Comparison of ENCODE assay signal across 31 cellular contexts in the genomic region with DNA sequence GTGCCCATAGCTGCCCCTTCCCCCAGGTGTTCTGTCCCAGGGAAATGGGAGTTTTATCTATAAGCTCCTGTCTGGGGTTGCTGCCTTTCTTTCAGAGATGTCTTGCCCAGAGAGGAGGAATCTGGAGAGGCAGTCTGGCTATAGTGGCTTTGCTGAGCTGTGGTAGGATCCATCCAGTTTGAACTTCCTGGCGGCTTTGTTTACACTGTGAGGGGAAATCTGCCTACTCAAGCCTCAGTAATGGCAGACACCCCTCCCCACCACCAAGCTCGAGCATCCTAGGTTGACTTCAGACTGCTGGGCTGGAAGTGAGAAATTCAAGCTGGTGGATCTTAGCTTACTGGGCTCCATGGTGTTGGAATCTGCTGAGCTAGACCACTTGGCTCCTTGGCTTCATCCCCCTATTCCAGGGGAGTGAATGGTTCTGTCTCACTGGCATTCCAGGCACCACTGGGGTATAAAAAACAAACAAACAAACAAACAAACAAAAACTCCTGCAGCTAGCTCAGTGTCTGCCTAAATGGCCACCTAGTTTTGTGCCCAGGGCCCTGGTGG.
"Had no signal": no experiment of that assay in that cellular context is flagged by ENCODE, and none has a peak within 500 bp of the region (broad histone marks: within the 10 kb centered on the region; RNA-seq: fewer than 3 reads in every experiment).

No MANE protein-coding gene starts in this region.

- ATAC-seq: activated CD4-positive, alpha-beta T cell treated with anti-CD3 and anti-CD28 coated beads for 36 hours; activated CD8-positive, alpha-beta memory T cell treated with anti-CD3 and anti-CD28 coated beads, Interleukin-2, amount 10 ng/mL, durations not matched to agents 7 days and 5 days; activated CD8-positive, alpha-beta T cell treated with anti-CD3 and anti-CD28 coated beads, Interleukin-2, amount 10 ng/mL, durations not matched to agents 7 days and 5 days; activated naive CD8-positive, alpha-beta T cell treated with anti-CD3 and anti-CD28 coated beads, Interleukin-2, amount 50 U/mL, for 24 hours; activated T-helper 17 cell treated with anti-CD3 and anti-CD28 coated beads, Interleukin-2, amount 50 U/mL, for 72 hours; body of pancreas; effector memory CD8-positive, alpha-beta T cell; foreskin keratinocyte; gastrocnemius medialis had no signal

- DNase-seq: activated CD4-positive, alpha-beta memory T cell treated with anti-CD3 and anti-CD28 coated beads for 36 hours; activated CD4-positive, alpha-beta T cell treated with anti-CD3 and anti-CD28 coated beads for 36 hours; activated CD4-positive, alpha-beta T cell treated with anti-CD3 and anti-CD28 coated beads, Interleukin-2, amount 10 ng/mL, durations not matched to agents 24 days and 14 days; activated CD4-positive, CD25-positive, alpha-beta regulatory T cell; activated CD4-positive, CD25-positive, alpha-beta regulatory T cell treated with anti-CD3 and anti-CD28 coated beads, Interleukin-2, amount 50 U/mL, for 72 hours; activated CD8-positive, alpha-beta memory T cell treated with anti-CD3 and anti-CD28 coated beads, Interleukin-2, amount 10 ng/mL, durations not matched to agents 7 days and 5 days; activated CD8-positive, alpha-beta memory T cell treated with anti-CD3 and anti-CD28 coated beads, Interleukin-2, amount 50 U/mL, for 4 hours; activated CD8-positive, alpha-beta T cell treated with anti-CD3 and anti-CD28 coated beads, Interleukin-2, amount 10 ng/mL, durations not matched to agents 7 days and 5 days; activated effector memory CD4-positive, alpha-beta T cell treated with Interleukin-2 at 50 U/mL for 16 hours; activated gamma-delta T cell treated with Interleukin-2 at 50 U/mL for 16 hours; activated naive CD4-positive, alpha-beta T cell treated with anti-CD3 and anti-CD28 coated beads for 36 hours; activated naive CD8-positive, alpha-beta T cell treated with anti-CD3 and anti-CD28 coated beads for 36 hours; activated naive CD8-positive, alpha-beta T cell treated with anti-CD3 and anti-CD28 coated beads, Interleukin-2, amount 50 U/mL, for 24 hours; activated T-cell treated with anti-CD3 and anti-CD28 coated beads, Interleukin-2, amount 50 U/mL, for 24 hours; adrenal gland; amygdala; aorta; body of pancreas; caudate nucleus; cortex of kidney; dermis blood vessel endothelial cell; effector CD4-positive, alpha-beta T cell; effector memory CD8-positive, alpha-beta T cell; erythroblast; foreskin keratinocyte; gastrocnemius medialis; glutamatergic neuron; T-helper 2 cell had no signal

- H3K27ac ChIP-seq: adrenal gland, body of pancreas, esophagus muscularis mucosa, foreskin keratinocyte, gastrocnemius medialis had no signal

- H3K27me3 ChIP-seq: adrenal gland, body of pancreas, esophagus muscularis mucosa, foreskin keratinocyte, gastrocnemius medialis had no signal

- H3K27ac Mint-ChIP-seq: activated CD4-positive, alpha-beta memory T cell treated with anti-CD3 and anti-CD28 coated beads for 36 hours; activated CD4-positive, alpha-beta T cell treated with anti-CD3 and anti-CD28 coated beads for 36 hours; activated CD4-positive, alpha-beta T cell treated with anti-CD3 and anti-CD28 coated beads, Interleukin-2, amount 10 ng/mL, durations not matched to agents 24 days and 14 days; activated CD8-positive, alpha-beta memory T cell treated with anti-CD3 and anti-CD28 coated beads, Interleukin-2, amount 10 ng/mL, durations not matched to agents 7 days and 5 days; activated CD8-positive, alpha-beta T cell treated with anti-CD3 and anti-CD28 coated beads, Interleukin-2, amount 10 ng/mL, durations not matched to agents 7 days and 5 days; activated naive CD4-positive, alpha-beta T cell treated with anti-CD3 and anti-CD28 coated beads for 36 hours; activated naive CD4-positive, alpha-beta T cell treated with anti-CD3 and anti-CD28 coated beads, Interleukin-2, amount 50 U/mL, for 24 hours; activated naive CD8-positive, alpha-beta T cell treated with anti-CD3 and anti-CD28 coated beads for 36 hours; activated naive CD8-positive, alpha-beta T cell treated with anti-CD3 and anti-CD28 coated beads, Interleukin-2, amount 50 U/mL, for 24 hours; activated T-cell treated with anti-CD3 and anti-CD28 coated beads, Interleukin-2, amount 50 U/mL, for 24 hours; activated T-helper 17 cell treated with anti-CD3 and anti-CD28 coated beads, Interleukin-2, amount 50 U/mL, for 72 hours; effector memory CD8-positive, alpha-beta T cell had no signal

- H3K4me3 Mint-ChIP-seq: activated CD4-positive, alpha-beta memory T cell treated with anti-CD3 and anti-CD28 coated beads for 36 hours; activated CD4-positive, alpha-beta T cell treated with anti-CD3 and anti-CD28 coated beads for 36 hours; activated CD4-positive, alpha-beta T cell treated with anti-CD3 and anti-CD28 coated beads, Interleukin-2, amount 10 ng/mL, durations not matched to agents 24 days and 14 days; activated CD8-positive, alpha-beta memory T cell treated with anti-CD3 and anti-CD28 coated beads, Interleukin-2, amount 10 ng/mL, durations not matched to agents 7 days and 5 days; activated CD8-positive, alpha-beta T cell treated with anti-CD3 and anti-CD28 coated beads, Interleukin-2, amount 10 ng/mL, durations not matched to agents 7 days and 5 days; activated naive CD4-positive, alpha-beta T cell treated with anti-CD3 and anti-CD28 coated beads for 36 hours; activated naive CD4-positive, alpha-beta T cell treated with anti-CD3 and anti-CD28 coated beads, Interleukin-2, amount 50 U/mL, for 24 hours; activated naive CD8-positive, alpha-beta T cell treated with anti-CD3 and anti-CD28 coated beads for 36 hours; activated naive CD8-positive, alpha-beta T cell treated with anti-CD3 and anti-CD28 coated beads, Interleukin-2, amount 50 U/mL, for 24 hours; activated T-cell treated with anti-CD3 and anti-CD28 coated beads, Interleukin-2, amount 50 U/mL, for 24 hours; activated T-helper 17 cell treated with anti-CD3 and anti-CD28 coated beads, Interleukin-2, amount 50 U/mL, for 72 hours; effector memory CD8-positive, alpha-beta T cell had no signal

- H3K27me3 Mint-ChIP-seq: activated CD4-positive, alpha-beta memory T cell treated with anti-CD3 and anti-CD28 coated beads for 36 hours; activated CD4-positive, alpha-beta T cell treated with anti-CD3 and anti-CD28 coated beads for 36 hours; activated CD4-positive, alpha-beta T cell treated with anti-CD3 and anti-CD28 coated beads, Interleukin-2, amount 10 ng/mL, durations not matched to agents 24 days and 14 days; activated CD8-positive, alpha-beta memory T cell treated with anti-CD3 and anti-CD28 coated beads, Interleukin-2, amount 10 ng/mL, durations not matched to agents 7 days and 5 days; activated naive CD4-positive, alpha-beta T cell treated with anti-CD3 and anti-CD28 coated beads, Interleukin-2, amount 50 U/mL, for 24 hours; activated naive CD8-positive, alpha-beta T cell treated with anti-CD3 and anti-CD28 coated beads for 36 hours; activated naive CD8-positive, alpha-beta T cell treated with anti-CD3 and anti-CD28 coated beads, Interleukin-2, amount 50 U/mL, for 24 hours; activated T-cell treated with anti-CD3 and anti-CD28 coated beads, Interleukin-2, amount 50 U/mL, for 24 hours; activated T-helper 17 cell treated with anti-CD3 and anti-CD28 coated beads, Interleukin-2, amount 50 U/mL, for 72 hours; effector memory CD8-positive, alpha-beta T cell had no signal

- H3K9me3 ChIP-seq: adrenal gland, body of pancreas, esophagus muscularis mucosa, gastrocnemius medialis had no signal

- H3K4me1 Mint-ChIP-seq: activated CD8-positive, alpha-beta memory T cell treated with anti-CD3 and anti-CD28 coated beads, Interleukin-2, amount 10 ng/mL, durations not matched to agents 7 days and 5 days had no signal

- H3K4me1 ChIP-seq: adrenal gland, body of pancreas, gastrocnemius medialis had no signal

- H3K36me3 ChIP-seq: adrenal gland, esophagus muscularis mucosa, gastrocnemius medialis had no signal

- H3K4me3 ChIP-seq: adrenal gland, body of pancreas, esophagus muscularis mucosa, gastrocnemius medialis had no signal
